21 cellular contexts compared by ENCODE assay signal in the genomic region with DNA sequence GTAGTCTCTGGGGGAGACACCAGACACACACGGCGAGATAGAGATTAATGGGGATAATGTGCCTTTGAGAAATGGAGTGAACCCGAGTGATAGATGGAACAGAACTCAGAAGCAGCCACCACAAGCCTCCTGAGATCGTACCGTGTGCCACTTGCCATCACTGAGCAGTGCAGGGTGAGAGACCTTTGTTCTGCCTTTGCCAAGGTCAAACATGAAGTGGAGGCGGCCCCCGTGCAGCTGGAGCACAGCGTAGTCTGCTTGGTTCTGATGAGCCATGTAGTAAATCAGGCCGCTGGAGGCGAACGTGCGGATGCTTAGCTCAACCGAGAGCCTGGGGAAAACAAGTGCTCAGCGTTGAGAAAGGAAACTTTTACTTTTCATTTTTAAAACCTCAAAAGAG.
DNase-seq lines count a peak whose midpoint lies in the region; ATAC-seq, FAIRE-seq and TF ChIP-seq lines count a peak whose summit lies in the region.
"Had no signal": no experiment of that assay in that cellular context is flagged by ENCODE, and none has a peak within 500 bp of the region (broad histone marks: within the 10 kb centered on the region; RNA-seq: fewer than 3 reads in every experiment).

No MANE protein-coding gene starts in this region.

- H3K27me3 Mint-ChIP-seq in GM23338 (ENCODE audit: insufficient read depth, low read depth, poor library complexity) = no peaks in the 10 kb centered on the region
- no peaks in the 10 kb centered on the region for H3K27me3 Mint-ChIP-seq in WTC11 (ENCODE audit: low read depth)

- no peak for TF ChIP-seq EP300 in stomach (IDR thresholded peaks at IDR 0.05)

- H3K4me1 Mint-ChIP-seq in GM23338 = peaks cover 7% of the 10 kb centered on the region
- peaks cover 10% of the 10 kb centered on the region for H3K4me1 Mint-ChIP-seq in WTC11
- H3K4me1 Mint-ChIP-seq: CD8-positive, alpha-beta memory T cell had no signal

- no peaks in the 10 kb centered on the region for H3K9me3 Mint-ChIP-seq in GM23338
- H3K9me3 Mint-ChIP-seq in WTC11 = no peaks in the 10 kb centered on the region

- intact Hi-C loops in stomach (cut with DNase I; ENCODE audit: low total_unique reads) (no loop called here), kidney (cut with DNase I) (no loop called here)

- no peaks in the 10 kb centered on the region for H3K9me2 ChIP-seq in GM23338 (ENCODE audit: insufficient read depth)

- TF ChIP-seq CTCF in GM23338 (conservative IDR thresholded peaks at IDR 0.05; ENCODE audit: low read depth in 2 of 2) (no peak), WTC11 (IDR thresholded peaks at IDR 0.05) (no peak), stomach (IDR thresholded peaks at IDR 0.05) (no peak), kidney (IDR thresholded peaks at IDR 0.05; ENCODE audit: borderline replicate concordance, extremely low read depth, insufficient read depth) (no peak)

- CTCF ChIA-PET in WTC11 (lab: Charles Lee) = no interaction called here

- H3K36me3 ChIP-seq in GM23338 (ENCODE audit: insufficient read depth) (peaks cover 7% of the 10 kb centered on the region; the same call in 1 of the 2 replicates), mucosa of rectum (ENCODE audit: control insufficient read depth in 2 of 2, insufficient read depth in 2 of 2, low read length in 2 of 2) (no peaks in the 10 kb centered on the region), stomach (no peaks in the 10 kb centered on the region), kidney (ENCODE audit: control insufficient read depth in 1 of 2, insufficient read depth in 2 of 2, low read length in 2 of 2) (peaks cover 0 to 3% of the 10 kb centered on the region in 2 donors)
- H3K36me3 ChIP-seq: SJCRH30 had no signal

- WGBS in stomach, 5 donors = 61 to 69% (median 65%) methylated on average over 14 of the region's 14 CpGs

- no peak for FAIRE-seq in kidney (lab: Jason Lieb, UNC)
- no peak for FAIRE-seq in urothelium cell line (lab: Jason Lieb, UNC)
- FAIRE-seq: A204.1, G401.6, GM12892 had no signal

- POLR2A ChIA-PET in WTC11 (lab: Charles Lee) = no interaction called here

- H3K4me3 Mint-ChIP-seq in GM23338 (no peak overlapping the region), WTC11 (no peak overlapping the region)
- H3K4me3 Mint-ChIP-seq: CD8-positive, alpha-beta memory T cell had no signal

- ATAC-seq in GM23338 = no peak
- ATAC-seq in WTC11 = no peak
- no peak for ATAC-seq in HG03460 (IDR thresholded peaks at IDR 0.05; ENCODE audit: unreplicated experiment)
- ATAC-seq: HCT116, Panc1 had no signal

- H3K9ac ChIP-seq in mucosa of rectum (ENCODE audit: low read depth in 1 of 2, low read length in 2 of 2) (peak overlapping the region; percentile 34 to 58), kidney (ENCODE audit: low read length in 2 of 2) (no peak overlapping the region)

- H3K4me2 ChIP-seq in GM23338 = no peak overlapping the region

- no peaks in the 10 kb centered on the region for H3K9me3 ChIP-seq in mucosa of rectum (ENCODE audit: control insufficient read depth in 2 of 2, low read length in 2 of 2)
- H3K9me3 ChIP-seq in stomach = no peaks in the 10 kb centered on the region
- no peaks in the 10 kb centered on the region for H3K9me3 ChIP-seq in kidney (ENCODE audit: control insufficient read depth in 1 of 2, low read length in 2 of 2)
- H3K9me3 ChIP-seq: SJCRH30 had no signal

- H4K20me1 ChIP-seq in GM23338 (replicated peaks; ENCODE audit: insufficient read depth) = peaks cover 4% of the 10 kb centered on the region; the same call in 1 of the 2 replicates

- H3K27ac Mint-ChIP-seq in GM23338 (peak overlapping the region; percentile 30; the same call in 1 of the 2 replicates), WTC11 (peak overlapping the region; percentile 31; the same call in 1 of the 2 replicates)
- H3K27ac Mint-ChIP-seq: CD8-positive, alpha-beta memory T cell had no signal

- no peak overlapping the region for H2AFZ ChIP-seq in GM23338

- no peak for TF ChIP-seq POLR2A in stomach (IDR thresholded peaks at IDR 0.05)

- H3F3A ChIP-seq in GM23338 (replicated peaks; ENCODE audit: low read depth) = no peaks in the 10 kb centered on the region

- H3K4me3 ChIP-seq in GM23338 (no peak overlapping the region), mucosa of rectum (ENCODE audit: low read length in 2 of 2) (peak overlapping the region; percentile 41 to 43), stomach (no peak overlapping the region), kidney (ENCODE audit: low read length in 2 of 2) (no peak overlapping the region)
- H3K4me3 ChIP-seq: SJCRH30 had no signal

- H3K36me3 Mint-ChIP-seq in GM23338 (ENCODE audit: low read depth) = peaks cover 41% of the 10 kb centered on the region
- H3K36me3 Mint-ChIP-seq in WTC11 = peaks cover 49% of the 10 kb centered on the region
- H3K36me3 Mint-ChIP-seq: CD8-positive, alpha-beta memory T cell had no signal

- H3K4me1 ChIP-seq in GM23338 (ENCODE audit: insufficient read depth) (no peaks in the 10 kb centered on the region), mucosa of rectum (ENCODE audit: control insufficient read depth in 2 of 2, insufficient read depth in 2 of 2, low read length in 2 of 2) (peaks cover 37 to 51% of the 10 kb centered on the region in 2 donors), stomach (peaks cover 5 to 37% (median 6%) of the 10 kb centered on the region in 4 donors), kidney (ENCODE audit: control insufficient read depth in 1 of 2, insufficient read depth in 1 of 2, low read depth in 1 of 2, low read length in 2 of 2) (no peaks in the 10 kb centered on the region)

- no peak overlapping the region for H3K27ac ChIP-seq in GM23338 (ENCODE audit: low read depth)
- H3K27ac ChIP-seq in mucosa of rectum (ENCODE audit: low read depth in 2 of 2, low read length in 2 of 2) = peak overlapping the region; percentile 90 to 91
- H3K27ac ChIP-seq in stomach = peak overlapping the region in 4 of 5 donors; percentile 7 to 41 (median 22)
- H3K27ac ChIP-seq in kidney (ENCODE audit: low read depth in 2 of 2, low read length in 2 of 2) = no peak overlapping the region
- H3K27ac ChIP-seq: C4-2B, SJCRH30 had no signal

- H3K27me3 ChIP-seq in GM23338 (ENCODE audit: insufficient read depth) (no peaks in the 10 kb centered on the region), mucosa of rectum (ENCODE audit: control insufficient read depth in 2 of 2, insufficient read depth in 2 of 2, low read length in 2 of 2) (no peaks in the 10 kb centered on the region), stomach (no peaks in the 10 kb centered on the region)
- H3K27me3 ChIP-seq: SJCRH30 had no signal

- no peaks in the 10 kb centered on the region for H3K79me2 ChIP-seq in GM23338 (replicated peaks; ENCODE audit: insufficient read depth)

- DNase-seq in GM23338 (ENCODE audit: low spot score) (no peak), WTC11 (ENCODE audit: low spot score) (no peak), stomach (no peak), kidney (no peak), urothelium cell line (ENCODE audit: low spot score) (no peak)
- DNase-seq: CD8-positive, alpha-beta memory T cell; GOT3; KBM-7; MM.1S; NCI-H1048; NCI-H1417 treated with DMSO at 0.1 percent for 48 hours; NCI-H187; SJCRH30 had no signal

TF ChIP-seq in GM23338, 12 proteins besides CTCF, POLR2A, EP300 and RAD21 (continues in another document):
- TF ChIP-seq ZNF331 (CRISPR knock-in tag; IDR thresholded peaks at IDR 0.05; ENCODE audit: low read depth) = no peak
- TF ChIP-seq ZNF114 (CRISPR knock-in tag; IDR thresholded peaks at IDR 0.05) = no peak
- TF ChIP-seq JUNB (IDR thresholded peaks at IDR 0.05; ENCODE audit: unreplicated experiment) = no peak
- no peak for TF ChIP-seq EZH2 (IDR thresholded peaks at IDR 0.05; ENCODE audit: low read depth, unreplicated experiment)
- TF ChIP-seq STAT1 (IDR thresholded peaks at IDR 0.05; ENCODE audit: unreplicated experiment) = no peak

TF ChIP-seq in WTC11, 78 proteins besides CTCF, POLR2A, EP300 and RAD21 (continues in another document):
- TF ChIP-seq ZNF232 (CRISPR knock-in tag; IDR thresholded peaks at IDR 0.05) (no peak), MLX (CRISPR knock-in tag; IDR thresholded peaks at IDR 0.05) (no peak), RORB (CRISPR knock-in tag; IDR thresholded peaks at IDR 0.05) (no peak), TP53 (CRISPR knock-in tag; IDR thresholded peaks at IDR 0.05) (no peak), ZNF532 (CRISPR knock-in tag; IDR thresholded peaks at IDR 0.05; ENCODE audit: borderline replicate concordance) (no peak), SMAD3 (CRISPR knock-in tag; IDR thresholded peaks at IDR 0.05; ENCODE audit: borderline replicate concordance) (no peak)

Comparison
In these comparisons a context has a peak if more than half of its experiments do, and no peak if none do; other contexts are left out.
1. H3K27ac ChIP-seq: peak in mucosa of rectum (2 of 2) and stomach (4 of 5); none in GM23338 (single experiment) and kidney (0 of 2).
2. H3K4me3 ChIP-seq: peak in mucosa of rectum (2 of 2); none in GM23338 (single experiment), stomach (0 of 4) and kidney (0 of 2).
3. H3K9ac ChIP-seq: peak in mucosa of rectum (2 of 2); none in kidney (0 of 2).